In the genomic region with DNA sequence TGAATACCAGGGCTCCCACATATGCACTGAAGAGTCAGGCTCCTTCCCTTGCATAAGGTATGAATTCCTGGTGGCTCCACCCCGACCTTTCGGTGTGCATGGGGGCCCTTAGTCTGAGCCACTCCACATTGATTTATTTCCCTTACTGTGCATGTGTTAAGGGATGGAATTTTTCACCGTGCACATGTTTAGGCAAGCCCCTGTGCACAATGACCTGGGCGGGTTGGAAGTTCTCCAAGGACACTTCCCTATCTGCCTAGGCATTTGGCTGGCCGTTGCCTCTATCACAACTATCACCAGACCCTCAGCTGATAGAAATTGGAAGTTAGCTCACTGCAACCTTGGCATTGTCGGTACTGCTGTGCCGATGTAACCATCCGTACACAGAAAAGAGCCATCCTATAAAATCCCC, we compare ENCODE assay signal across 12 cellular contexts. TPM values are rescaled to one million over a fixed set of nuclear protein-coding genes. Genes with fewer than 3 reads are reported as not detected.
DNase-seq lines count a peak whose midpoint lies in the region; ATAC-seq, FAIRE-seq and TF ChIP-seq lines count a peak whose summit lies in the region.
"Had no signal": no experiment of that assay in that cellular context is flagged by ENCODE, and none has a peak within 500 bp of the region (broad histone marks: within the 10 kb centered on the region; RNA-seq: fewer than 3 reads in every experiment).

No MANE protein-coding gene starts in this region.

- no peaks in the 10 kb centered on the region for H3K27me3 Mint-ChIP-seq in chondrocyte (ENCODE audit: low read depth)
- H3K27me3 Mint-ChIP-seq: activated naive CD8-positive, alpha-beta T cell treated with anti-CD3 and anti-CD28 coated beads for 36 hours; effector memory CD8-positive, alpha-beta T cell had no signal

- DNase-seq in LoVo (ENCODE audit: low spot score) (peak; percentile 57), OCI-M1 (lab: John Stamatoyannopoulos, UW) (peak; percentile 75), epithelial cell of esophagus (ENCODE audit: low read depth) (peak; percentile 93), chondrocyte (ENCODE audit: low spot score) (no peak), NCI-H2081 treated with DMSO at 0.1 percent for 48 hours (lab: John Stamatoyannopoulos, UW) (no peak), urothelium cell line (ENCODE audit: low spot score) (no peak)
- no peak for DNase-seq in stimulated activated effector memory CD8-positive, alpha-beta T cell treated with anti-CD3 and anti-CD28 coated beads, Interleukin-12 subunit alpha, Interleukin-12 subunit beta, amount 100 ng/mL, for 72 hours (ENCODE audit: low spot score in 2 of 2)
- DNase-seq: activated naive CD8-positive, alpha-beta T cell treated with anti-CD3 and anti-CD28 coated beads for 36 hours; effector memory CD8-positive, alpha-beta T cell; hypothalamus had no signal

- H3K4me1 Mint-ChIP-seq in stimulated activated effector memory CD8-positive, alpha-beta T cell treated with anti-CD3 and anti-CD28 coated beads, Interleukin-12 subunit alpha, Interleukin-12 subunit beta, amount 100 ng/mL, for 72 hours = peaks cover 16% of the 10 kb centered on the region
- peaks cover 11% of the 10 kb centered on the region for H3K4me1 Mint-ChIP-seq in chondrocyte (ENCODE audit: low read depth)

- H3K36me3 Mint-ChIP-seq in stimulated activated effector memory CD8-positive, alpha-beta T cell treated with anti-CD3 and anti-CD28 coated beads, Interleukin-12 subunit alpha, Interleukin-12 subunit beta, amount 100 ng/mL, for 72 hours = no peaks in the 10 kb centered on the region
- H3K36me3 Mint-ChIP-seq in chondrocyte (ENCODE audit: low read depth) = no peaks in the 10 kb centered on the region
- H3K36me3 Mint-ChIP-seq: activated naive CD8-positive, alpha-beta T cell treated with anti-CD3 and anti-CD28 coated beads for 36 hours had no signal

- H3K4me3 ChIP-seq in epithelial cell of esophagus (ENCODE audit: low read length) = no peak overlapping the region

- no peak for FAIRE-seq in urothelium cell line (lab: Jason Lieb, UNC)
- FAIRE-seq: D721Med had no signal

- H3K27ac Mint-ChIP-seq in stimulated activated effector memory CD8-positive, alpha-beta T cell treated with anti-CD3 and anti-CD28 coated beads, Interleukin-12 subunit alpha, Interleukin-12 subunit beta, amount 100 ng/mL, for 72 hours = peak overlapping the region; percentile 26
- no peak overlapping the region for H3K27ac Mint-ChIP-seq in chondrocyte (ENCODE audit: unreplicated experiment)
- H3K27ac Mint-ChIP-seq: activated naive CD8-positive, alpha-beta T cell treated with anti-CD3 and anti-CD28 coated beads for 36 hours had no signal

- TF ChIP-seq CTCF in epithelial cell of esophagus (IDR thresholded peaks at IDR 0.05; ENCODE audit: insufficient read depth, low read depth, low read length, missing control alignments) (no peak), chondrocyte (IDR thresholded peaks at IDR 0.05) (no peak)

- no peak overlapping the region for H3K4me3 Mint-ChIP-seq in stimulated activated effector memory CD8-positive, alpha-beta T cell treated with anti-CD3 and anti-CD28 coated beads, Interleukin-12 subunit alpha, Interleukin-12 subunit beta, amount 100 ng/mL, for 72 hours
- no peak overlapping the region for H3K4me3 Mint-ChIP-seq in chondrocyte (ENCODE audit: unreplicated experiment)
- H3K4me3 Mint-ChIP-seq: activated naive CD8-positive, alpha-beta T cell treated with anti-CD3 and anti-CD28 coated beads for 36 hours; effector memory CD8-positive, alpha-beta T cell had no signal

- no peaks in the 10 kb centered on the region for H3K9me3 Mint-ChIP-seq in stimulated activated effector memory CD8-positive, alpha-beta T cell treated with anti-CD3 and anti-CD28 coated beads, Interleukin-12 subunit alpha, Interleukin-12 subunit beta, amount 100 ng/mL, for 72 hours
- H3K9me3 Mint-ChIP-seq in chondrocyte (ENCODE audit: low read depth) = no peaks in the 10 kb centered on the region
- H3K9me3 Mint-ChIP-seq: activated naive CD8-positive, alpha-beta T cell treated with anti-CD3 and anti-CD28 coated beads for 36 hours; effector memory CD8-positive, alpha-beta T cell had no signal

- no peak for ATAC-seq in stimulated activated effector memory CD8-positive, alpha-beta T cell treated with anti-CD3 and anti-CD28 coated beads, Interleukin-12 subunit alpha, Interleukin-12 subunit beta, amount 100 ng/mL, for 72 hours
- ATAC-seq: effector memory CD8-positive, alpha-beta T cell had no signal

RNA-seq across cellular contexts. Expression of a gene that starts 9.7 kb away (rescaled TPM):
- total RNA-seq in chondrocyte = 1.4 to 12.1 TPM (median 10.9 TPM) in 3 replicates

RNA-seq across cellular contexts. Expression of a gene that starts 14.6 kb away (rescaled TPM):
- 0.47 to 0.94 TPM in 2 of 3 replicates, not detected in the other for total RNA-seq in chondrocyte

RNA-seq across cellular contexts. Expression of a gene that starts 19.5 kb away (rescaled TPM):
- 331 to 404 TPM (median 388 TPM) in 3 replicates for total RNA-seq in chondrocyte

RNA-seq across cellular contexts. Expression of a gene that starts 22.9 kb away (rescaled TPM):
- total RNA-seq in chondrocyte = 6.5 to 10.8 TPM (median 8.7 TPM) in 3 replicates
- total RNA-seq: activated naive CD8-positive, alpha-beta T cell treated with anti-CD3 and anti-CD28 coated beads for 36 hours; T-helper 1 cell treated with Interleukin-12 subunit alpha and Interleukin-12 subunit beta and Interleukin-4 antibody, amounts not matched to agents 30 ng/mL and 1 ng/mL, for 36 hours had no signal

RNA-seq across cellular contexts. Expression of a gene that starts 39.5 kb away (rescaled TPM):
- total RNA-seq in chondrocyte = 15.4 to 22.2 TPM (median 18.9 TPM) in 3 replicates

Comparison
In these comparisons a context has a peak if more than half of its experiments do, and no peak if none do; other contexts are left out.
1. DNase-seq: peak in LoVo (single experiment), OCI-M1 (single experiment) and epithelial cell of esophagus (single experiment); none in stimulated activated effector memory CD8-positive, alpha-beta T cell treated with anti-CD3 and anti-CD28 coated beads, Interleukin-12 subunit alpha, Interleukin-12 subunit beta, amount 100 ng/mL, for 72 hours (0 of 2), chondrocyte (single experiment), NCI-H2081 treated with DMSO at 0.1 percent for 48 hours (single experiment) and urothelium cell line (single experiment).